34 cellular contexts compared by ENCODE assay signal in genomic region chr15:59668571-59668970, GRCh38. TPM values are rescaled to one million over a fixed set of nuclear protein-coding genes. Genes with fewer than 3 reads are reported as not detected.
"Had no signal": no experiment of that assay in that cellular context is flagged by ENCODE, and none has a peak within 500 bp of the region (broad histone marks: within the 10 kb centered on the region; RNA-seq: fewer than 3 reads in every experiment).

No MANE protein-coding gene starts in this region.

- H3K27me3 ChIP-seq: adrenal gland, body of pancreas, breast epithelium, SJCRH30 had no signal

- H3K27ac ChIP-seq: adrenal gland, body of pancreas, breast epithelium, SJCRH30, SK-N-MC had no signal

- H3K4me3 ChIP-seq: adrenal gland, body of pancreas, breast epithelium, SJCRH30, SK-N-MC had no signal

- H3K9me3 ChIP-seq: adrenal gland, body of pancreas, breast epithelium, SJCRH30 had no signal

- DNase-seq: activated CD4-positive, alpha-beta T cell treated with anti-CD3 and anti-CD28 coated beads for 36 hours; activated CD4-positive, alpha-beta T cell treated with anti-CD3 and anti-CD28 coated beads, Interleukin-2, amount 10 ng/mL, durations not matched to agents 7 days and 5 days; activated CD4-positive, alpha-beta T cell treated with anti-CD3 and anti-CD28 coated beads, Interleukin-2, amount 50 U/mL, for 48 hours; activated CD8-positive, alpha-beta memory T cell treated with anti-CD3 and anti-CD28 coated beads, Interleukin-2, amount 50 U/mL, for 4 hours; activated CD8-positive, alpha-beta T cell treated with anti-CD3 and anti-CD28 coated beads, Interleukin-2, amount 10 ng/mL, durations not matched to agents 7 days and 5 days; activated gamma-delta T cell treated with Interleukin-2 at 50 U/mL for 16 hours; activated naive CD4-positive, alpha-beta T cell treated with anti-CD3 and anti-CD28 coated beads for 36 hours; activated T-cell treated with anti-CD3 and anti-CD28 coated beads for 4 hours; activated T-cell treated with anti-CD3 and anti-CD28 coated beads, Interleukin-2, amount 50 U/mL, for 4 hours; adrenal gland; body of pancreas; KG1; MM.1S; NCI-H1092 treated with DMSO at 0.1 percent for 48 hours; NCI-H1417; NCI-H146; NCI-H187; NCI-H2029 treated with DMSO at 0.1 percent for 48 hours; NCI-H2107; NCI-H2171; NCI-H510A; NCI-H526; NCI-H748 treated with DMSO at 0.1 percent for 48 hours; SHP77; SJCRH30 had no signal

- ATAC-seq: activated CD4-positive, alpha-beta T cell treated with anti-CD3 and anti-CD28 coated beads for 36 hours; activated CD4-positive, CD25-positive, alpha-beta regulatory T cell treated with anti-CD3 and anti-CD28 coated beads, Interleukin-2, amount 50 U/mL, for 24 hours; activated CD8-positive, alpha-beta T cell treated with anti-CD3 and anti-CD28 coated beads, Interleukin-2, amount 10 ng/mL, durations not matched to agents 7 days and 5 days; activated naive CD4-positive, alpha-beta T cell treated with anti-CD3 and anti-CD28 coated beads, Interleukin-2, amount 50 U/mL, for 72 hours; activated T-cell treated with anti-CD3 and anti-CD28 coated beads, Interleukin-2, amount 50 U/mL, for 4 hours; body of pancreas; Panc1; WTC11 had no signal

- H3K4me1 ChIP-seq: adrenal gland, body of pancreas, breast epithelium, SJCRH30 had no signal

RNA-seq across cellular contexts. Expression of gene GCNT3, which starts 57.0 kb away (rescaled TPM):
- total RNA-seq: activated CD4-positive, alpha-beta T cell treated with anti-CD3 and anti-CD28 coated beads for 36 hours; activated CD4-positive, alpha-beta T cell treated with anti-CD3 and anti-CD28 coated beads, Interleukin-2, amount 10 ng/mL, durations not matched to agents 7 days and 5 days; activated CD8-positive, alpha-beta T cell treated with anti-CD3 and anti-CD28 coated beads, Interleukin-2, amount 10 ng/mL, durations not matched to agents 7 days and 5 days; activated naive CD4-positive, alpha-beta T cell treated with anti-CD3 and anti-CD28 coated beads for 36 hours; activated naive CD4-positive, alpha-beta T cell treated with anti-CD3 and anti-CD28 coated beads, Interleukin-2, amount 50 U/mL, for 72 hours; activated T-helper 1 cell treated with anti-CD3 and anti-CD28 coated beads, Interleukin-12 subunit alpha, Interleukin-12 subunit beta, Interleukin-2, Interleukin-4 antibody, amounts not matched to agents 30 ng/mL and 10 ng/mL and 1 ng/mL, durations not matched to agents 14 hours and 24 hours and 36 hours; cardiac septum; RPMI7951 had no signal
